ENCODE assay signal across 12 cellular contexts in genomic region chr6:56772737-56773184, GRCh38.
DNase-seq lines count a peak whose midpoint lies in the region; ATAC-seq and TF ChIP-seq lines count a peak whose summit lies in the region.
"Had no signal": no experiment of that assay in that cellular context is flagged by ENCODE, and none has a peak within 500 bp of the region (broad histone marks: within the 10 kb centered on the region; RNA-seq: fewer than 3 reads in every experiment).

No MANE protein-coding gene starts in this region.

- H3K36me3 Mint-ChIP-seq in CD8-positive, alpha-beta T cell = no peaks in the 10 kb centered on the region
- H3K36me3 Mint-ChIP-seq: stimulated activated memory B cell treated with anti-CD40 and anti-IgM and Interleukin-4, amounts not matched to agents 10 μg/mL and 1 μg/mL and 100 μg/mL, for 72 hours had no signal

- no peak overlapping the region for H2AFZ ChIP-seq in parathyroid adenoma

- H3K27ac ChIP-seq in esophagus muscularis mucosa (replicated peaks in 1 of 4) (peak overlapping the region; percentile 7 to 50 (median 38)), parathyroid adenoma (peak overlapping the region; percentile 21)
- H3K27ac ChIP-seq in CD8-positive, alpha-beta T cell (ENCODE audit: low read depth, low read length) = no peak overlapping the region

- H3K4me1 ChIP-seq in esophagus muscularis mucosa (peaks cover 51 to 71% (median 54%) of the 10 kb centered on the region in 4 donors), parathyroid adenoma (peaks cover 16% of the 10 kb centered on the region)
- H3K4me1 ChIP-seq in CD8-positive, alpha-beta T cell (ENCODE audit: insufficient read depth, low read length) = no peaks in the 10 kb centered on the region

- H3K9me3 Mint-ChIP-seq in CD8-positive, alpha-beta T cell = no peaks in the 10 kb centered on the region
- H3K9me3 Mint-ChIP-seq: stimulated activated memory B cell treated with anti-CD40 and anti-IgM and Interleukin-4, amounts not matched to agents 10 μg/mL and 1 μg/mL and 100 μg/mL, for 72 hours had no signal

- intact Hi-C loops in esophagus muscularis mucosa (cut with DNase I) = no loop called here
- intact Hi-C loops in CD8-positive, alpha-beta T cell (cut with DNase I, micrococcal nuclease) = no loop called here

- peak; percentile 39 for DNase-seq in NCI-H69 (lab: John Stamatoyannopoulos, UW)
- DNase-seq in esophagus muscularis mucosa (ENCODE audit: extremely low spot score) = no peak
- DNase-seq in cortex of kidney (lab: John Stamatoyannopoulos, UW) = no peak
- DNase-seq in CD8-positive, alpha-beta T cell = no peak
- DNase-seq: activated T-cell treated with anti-CD3 and anti-CD28 coated beads for 4 hours, NCI-H1417 had no signal

- ATAC-seq in GM18868 (IDR thresholded peaks at IDR 0.05; ENCODE audit: unreplicated experiment) = peak; percentile 72
- ATAC-seq in GM21576 (IDR thresholded peaks at IDR 0.05; ENCODE audit: unreplicated experiment) = no peak
- ATAC-seq in HG02981 (IDR thresholded peaks at IDR 0.05; ENCODE audit: unreplicated experiment) = no peak
- ATAC-seq in CD8-positive, alpha-beta T cell = no peak
- ATAC-seq: stimulated activated memory B cell treated with anti-CD40 and anti-IgM and Interleukin-4, amounts not matched to agents 10 μg/mL and 1 μg/mL and 100 μg/mL, for 72 hours had no signal

- no peaks in the 10 kb centered on the region for H3K27me3 Mint-ChIP-seq in CD8-positive, alpha-beta T cell (ENCODE audit: low read depth)
- H3K27me3 Mint-ChIP-seq: stimulated activated memory B cell treated with anti-CD40 and anti-IgM and Interleukin-4, amounts not matched to agents 10 μg/mL and 1 μg/mL and 100 μg/mL, for 72 hours had no signal

- POLR2A ChIA-PET in CD8-positive, alpha-beta T cell (lab: Charles Lee) = no interaction called here

- H3K4me2 ChIP-seq in parathyroid adenoma (ENCODE audit: low read length) = no peak overlapping the region

- H3K9ac ChIP-seq in parathyroid adenoma = no peak overlapping the region

- no peaks in the 10 kb centered on the region for H3K27me3 ChIP-seq in esophagus muscularis mucosa
- no peaks in the 10 kb centered on the region for H3K27me3 ChIP-seq in parathyroid adenoma (ENCODE audit: control insufficient read depth, insufficient read depth, low read length)
- no peaks in the 10 kb centered on the region for H3K27me3 ChIP-seq in CD8-positive, alpha-beta T cell (ENCODE audit: insufficient read depth, low read length)

- WGBS in esophagus muscularis mucosa = 67% methylated on average over 1 of the region's 1 CpG

- TF ChIP-seq POLR2A in esophagus muscularis mucosa (IDR thresholded peaks at IDR 0.05; ENCODE audit: low read depth) = no peak

- H3K4me1 Mint-ChIP-seq in CD8-positive, alpha-beta T cell (ENCODE audit: low read depth) = no peaks in the 10 kb centered on the region
- H3K4me1 Mint-ChIP-seq: stimulated activated memory B cell treated with anti-CD40 and anti-IgM and Interleukin-4, amounts not matched to agents 10 μg/mL and 1 μg/mL and 100 μg/mL, for 72 hours had no signal

- no peak for TF ChIP-seq EP300 in esophagus muscularis mucosa (IDR thresholded peaks at IDR 0.05)

- no peak overlapping the region for H3K27ac Mint-ChIP-seq in CD8-positive, alpha-beta T cell
- H3K27ac Mint-ChIP-seq: stimulated activated memory B cell treated with anti-CD40 and anti-IgM and Interleukin-4, amounts not matched to agents 10 μg/mL and 1 μg/mL and 100 μg/mL, for 72 hours had no signal

- H3K4me3 ChIP-seq in esophagus muscularis mucosa = no peak overlapping the region
- no peak overlapping the region for H3K4me3 ChIP-seq in parathyroid adenoma (ENCODE audit: low read depth, low read length)
- no peak overlapping the region for H3K4me3 ChIP-seq in CD8-positive, alpha-beta T cell (ENCODE audit: low read depth, low read length)
- H3K4me3 ChIP-seq: lung had no signal

- TF ChIP-seq CTCF in esophagus muscularis mucosa (IDR thresholded peaks at IDR 0.05) (no peak), parathyroid adenoma (IDR thresholded peaks at IDR 0.05) (no peak)
- TF ChIP-seq CTCF in CD8-positive, alpha-beta T cell (IDR thresholded peaks at IDR 0.05) = no peak

- CTCF ChIA-PET in CD8-positive, alpha-beta T cell (lab: Charles Lee) = no interaction called here

- H3K79me2 ChIP-seq in parathyroid adenoma = no peaks in the 10 kb centered on the region

- H3K9me3 ChIP-seq in esophagus muscularis mucosa (no peaks in the 10 kb centered on the region), parathyroid adenoma (ENCODE audit: control insufficient read depth, low read length) (no peaks in the 10 kb centered on the region)
- H3K9me3 ChIP-seq in CD8-positive, alpha-beta T cell (ENCODE audit: low read length) = no peaks in the 10 kb centered on the region

- H3K4me3 Mint-ChIP-seq in CD8-positive, alpha-beta T cell = no peak overlapping the region
- H3K4me3 Mint-ChIP-seq: stimulated activated memory B cell treated with anti-CD40 and anti-IgM and Interleukin-4, amounts not matched to agents 10 μg/mL and 1 μg/mL and 100 μg/mL, for 72 hours had no signal

- no peaks in the 10 kb centered on the region for H3K36me3 ChIP-seq in esophagus muscularis mucosa
- H3K36me3 ChIP-seq in parathyroid adenoma (ENCODE audit: control insufficient read depth, insufficient read depth, low read length) = no peaks in the 10 kb centered on the region
- H3K36me3 ChIP-seq in CD8-positive, alpha-beta T cell (ENCODE audit: insufficient read depth, low read length) = no peaks in the 10 kb centered on the region
